ENCODE assay signal across 1 cellular context in genomic region chrX:49058794-49059193, GRCh38.
TF ChIP-seq lines count a peak whose summit lies in the region.

Gene CCDC120 (plus strand): TSS chrX:49058999. CDS start chrX:49062042, 3,043 bp downstream.

TF ChIP-seq in GM23338, 12 proteins besides CTCF, POLR2A, EP300 and RAD21 (continued from another document):
- TF ChIP-seq, protein P1, sequence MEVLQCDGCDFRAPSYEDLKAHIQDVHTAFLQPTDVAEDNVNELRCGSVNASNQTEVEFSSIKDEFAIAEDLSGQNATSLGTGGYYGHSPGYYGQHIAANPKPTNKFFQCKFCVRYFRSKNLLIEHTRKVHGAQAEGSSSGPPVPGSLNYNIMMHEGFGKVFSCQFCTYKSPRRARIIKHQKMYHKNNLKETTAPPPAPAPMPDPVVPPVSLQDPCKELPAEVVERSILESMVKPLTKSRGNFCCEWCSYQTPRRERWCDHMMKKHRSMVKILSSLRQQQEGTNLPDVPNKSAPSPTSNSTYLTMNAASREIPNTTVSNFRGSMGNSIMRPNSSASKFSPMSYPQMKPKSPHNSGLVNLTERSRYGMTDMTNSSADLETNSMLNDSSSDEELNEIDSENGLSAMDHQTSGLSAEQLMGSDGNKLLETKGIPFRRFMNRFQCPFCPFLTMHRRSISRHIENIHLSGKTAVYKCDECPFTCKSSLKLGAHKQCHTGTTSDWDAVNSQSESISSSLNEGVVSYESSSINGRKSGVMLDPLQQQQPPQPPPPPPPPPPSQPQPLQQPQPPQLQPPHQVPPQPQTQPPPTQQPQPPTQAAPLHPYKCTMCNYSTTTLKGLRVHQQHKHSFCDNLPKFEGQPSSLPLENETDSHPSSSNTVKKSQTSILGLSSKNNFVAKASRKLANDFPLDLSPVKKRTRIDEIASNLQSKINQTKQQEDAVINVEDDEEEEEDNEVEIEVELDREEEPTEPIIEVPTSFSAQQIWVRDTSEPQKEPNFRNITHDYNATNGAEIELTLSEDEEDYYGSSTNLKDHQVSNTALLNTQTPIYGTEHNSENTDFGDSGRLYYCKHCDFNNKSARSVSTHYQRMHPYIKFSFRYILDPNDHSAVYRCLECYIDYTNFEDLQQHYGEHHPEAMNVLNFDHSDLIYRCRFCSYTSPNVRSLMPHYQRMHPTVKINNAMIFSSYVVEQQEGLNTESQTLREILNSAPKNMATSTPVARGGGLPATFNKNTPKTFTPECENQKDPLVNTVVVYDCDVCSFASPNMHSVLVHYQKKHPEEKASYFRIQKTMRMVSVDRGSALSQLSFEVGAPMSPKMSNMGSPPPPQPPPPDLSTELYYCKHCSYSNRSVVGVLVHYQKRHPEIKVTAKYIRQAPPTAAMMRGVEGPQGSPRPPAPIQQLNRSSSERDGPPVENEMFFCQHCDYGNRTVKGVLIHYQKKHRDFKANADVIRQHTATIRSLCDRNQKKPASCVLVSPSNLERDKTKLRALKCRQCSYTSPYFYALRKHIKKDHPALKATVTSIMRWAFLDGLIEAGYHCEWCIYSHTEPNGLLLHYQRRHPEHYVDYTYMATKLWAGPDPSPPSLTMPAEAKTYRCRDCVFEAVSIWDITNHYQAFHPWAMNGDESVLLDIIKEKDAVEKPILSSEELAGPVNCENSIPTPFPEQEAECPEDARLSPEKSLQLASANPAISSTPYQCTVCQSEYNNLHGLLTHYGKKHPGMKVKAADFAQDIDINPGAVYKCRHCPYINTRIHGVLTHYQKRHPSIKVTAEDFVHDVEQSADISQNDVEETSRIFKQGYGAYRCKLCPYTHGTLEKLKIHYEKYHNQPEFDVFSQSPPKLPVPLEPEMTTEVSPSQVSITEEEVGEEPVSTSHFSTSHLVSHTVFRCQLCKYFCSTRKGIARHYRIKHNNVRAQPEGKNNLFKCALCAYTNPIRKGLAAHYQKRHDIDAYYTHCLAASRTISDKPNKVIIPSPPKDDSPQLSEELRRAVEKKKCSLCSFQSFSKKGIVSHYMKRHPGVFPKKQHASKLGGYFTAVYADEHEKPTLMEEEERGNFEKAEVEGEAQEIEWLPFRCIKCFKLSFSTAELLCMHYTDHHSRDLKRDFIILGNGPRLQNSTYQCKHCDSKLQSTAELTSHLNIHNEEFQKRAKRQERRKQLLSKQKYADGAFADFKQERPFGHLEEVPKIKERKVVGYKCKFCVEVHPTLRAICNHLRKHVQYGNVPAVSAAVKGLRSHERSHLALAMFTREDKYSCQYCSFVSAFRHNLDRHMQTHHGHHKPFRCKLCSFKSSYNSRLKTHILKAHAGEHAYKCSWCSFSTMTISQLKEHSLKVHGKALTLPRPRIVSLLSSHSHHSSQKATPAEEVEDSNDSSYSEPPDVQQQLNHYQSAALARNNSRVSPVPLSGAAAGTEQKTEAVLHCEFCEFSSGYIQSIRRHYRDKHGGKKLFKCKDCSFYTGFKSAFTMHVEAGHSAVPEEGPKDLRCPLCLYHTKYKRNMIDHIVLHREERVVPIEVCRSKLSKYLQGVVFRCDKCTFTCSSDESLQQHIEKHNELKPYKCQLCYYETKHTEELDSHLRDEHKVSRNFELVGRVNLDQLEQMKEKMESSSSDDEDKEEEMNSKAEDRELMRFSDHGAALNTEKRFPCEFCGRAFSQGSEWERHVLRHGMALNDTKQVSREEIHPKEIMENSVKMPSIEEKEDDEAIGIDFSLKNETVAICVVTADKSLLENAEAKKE (CRISPR knock-in tag; IDR thresholded peaks at IDR 0.05) = no peak
- TF ChIP-seq ZNF331 (CRISPR knock-in tag; IDR thresholded peaks at IDR 0.05; ENCODE audit: low read depth) (no peak), NANOG (IDR thresholded peaks at IDR 0.05; ENCODE audit: borderline replicate concordance) (no peak), EZH2 (IDR thresholded peaks at IDR 0.05; ENCODE audit: low read depth, unreplicated experiment) (no peak), STAT1 (IDR thresholded peaks at IDR 0.05; ENCODE audit: unreplicated experiment) (no peak), ZNF114 (CRISPR knock-in tag; IDR thresholded peaks at IDR 0.05) (no peak), POLR2AphosphoS5 (IDR thresholded peaks at IDR 0.05; ENCODE audit: low read depth) (no peak), REST (IDR thresholded peaks at IDR 0.05; ENCODE audit: unreplicated experiment) (no peak)
